8 cellular contexts compared by ENCODE assay signal in genomic region chr15:99733268-99734039, GRCh38.
A peak's percentile ranks its signal among the peaks of the same experiment; 100 is the strongest.
DNase-seq lines count a peak whose midpoint lies in the region; ATAC-seq and TF ChIP-seq lines count a peak whose summit lies in the region.

Gene LYSMD4 (minus strand): TSS chr15:99733437. CDS start chr15:99731999, 1,438 bp downstream.

- DNase-seq in 8988T (peak; percentile 76), NCI-H2081 treated with DMSO at 0.1 percent for 48 hours (lab: John Stamatoyannopoulos, UW) (peak; percentile 62), T-helper 9 cell (peak; percentile 100), astrocyte of the hippocampus (ENCODE audit: low read depth, low spot score) (peak; percentile 98), hypothalamus (lab: John Stamatoyannopoulos, UW) (peak; percentile 42 to 99 (median 95)), retinal pigment epithelial cell (ENCODE audit: low read depth) (peak; percentile 66)

- peak; percentile 89 for ATAC-seq in HG03060 (IDR thresholded peaks at IDR 0.05; ENCODE audit: low read depth, unreplicated experiment)

- TF ChIP-seq POLR2A in GM18526 (IDR thresholded peaks at IDR 0.05; ENCODE audit: extremely low read depth, insufficient read length), result peak; percentile 56

- H3K4me3 ChIP-seq in retinal pigment epithelial cell (ENCODE audit: low read length), result peak within 1 kb of the TSS; percentile 71

- no peak for TF ChIP-seq CTCF in retinal pigment epithelial cell (conservative IDR thresholded peaks at IDR 0.05; ENCODE audit: low read depth, low read length)

Comparison
In these comparisons a context has a peak if more than half of its experiments do, and no peak if none do; other contexts are left out.
1. Peak in every context shown above with its lines: DNase-seq, ATAC-seq and H3K4me3 ChIP-seq.